Comparison of ENCODE assay signal across 14 cellular contexts in genomic region chr14:49464885-49465284, GRCh38.
A peak's percentile ranks its signal among the peaks of the same experiment; 100 is the strongest.
DNase-seq lines count a peak whose midpoint lies in the region; ATAC-seq and TF ChIP-seq lines count a peak whose summit lies in the region.
"Had no signal": no experiment of that assay in that cellular context is flagged by ENCODE, and none has a peak within 500 bp of the region (broad histone marks: within the 10 kb centered on the region; RNA-seq: fewer than 3 reads in every experiment).

No MANE protein-coding gene starts in this region.

- H3K4me3 Mint-ChIP-seq in MCF 10A (ENCODE audit: unreplicated experiment) = no peak overlapping the region
- H3K4me3 Mint-ChIP-seq: activated CD4-positive, alpha-beta memory T cell treated with anti-CD3 and anti-CD28 coated beads, Interleukin-2, amount 10 ng/mL, durations not matched to agents 7 days and 5 days; activated naive CD8-positive, alpha-beta T cell treated with anti-CD3 and anti-CD28 coated beads for 36 hours had no signal

- H3K4me3 ChIP-seq in breast epithelium = no peak overlapping the region
- no peak overlapping the region for H3K4me3 ChIP-seq in OCI-LY7 (ENCODE audit: low read depth, low read length, poor library complexity, severe bottlenecking)
- H3K4me3 ChIP-seq: testis had no signal

- no peaks in the 10 kb centered on the region for H3K9me3 ChIP-seq in breast epithelium
- H3K9me3 ChIP-seq in OCI-LY7 (ENCODE audit: low read length) = no peaks in the 10 kb centered on the region
- H3K9me3 ChIP-seq: testis had no signal

- intact Hi-C loops in MCF 10A (cut with micrococcal nuclease) (loop anchor here (5.0 kb wide), 2 partner anchors 157 to 372 kb away; partner anchors contain the start of genes MGAT2 and RPL36AL), breast epithelium (cut with DNase I; ENCODE audit: low total_unique reads) (no loop called here), OCI-LY7 (cut with micrococcal nuclease; ENCODE audit: unreplicated experiment) (loop anchor here (5.0 to 10.0 kb wide), 2 partner anchors 300 to 367 kb away; partner anchors contain the start of gene KLHDC2)

- no TSS peak for BruUV-seq in MCF 10A (replicated peaks; lab: Mats Ljungman, UMichigan)
- BruUV-seq in OCI-LY7 (replicated peaks; lab: Mats Ljungman, UMichigan) = no TSS peak

- no peak for TF ChIP-seq CTCF in MCF 10A (IDR thresholded peaks at IDR 0.05; ENCODE audit: unreplicated experiment)
- no peak for TF ChIP-seq CTCF in breast epithelium (IDR thresholded peaks at IDR 0.05)
- TF ChIP-seq CTCF in OCI-LY7 (conservative IDR thresholded peaks at IDR 0.05; ENCODE audit: low read length) = peak; percentile 38; the same call in 1 of the 2 replicates

- no peak overlapping the region for H2AFZ ChIP-seq in OCI-LY7 (ENCODE audit: low read length)

- H3K27me3 ChIP-seq in breast epithelium = no peaks in the 10 kb centered on the region
- H3K27me3 ChIP-seq: testis had no signal

- no peaks in the 10 kb centered on the region for H3K9me2 ChIP-seq in OCI-LY7 (ENCODE audit: insufficient read depth, low read length)

- H3K79me2 ChIP-seq in OCI-LY7 (ENCODE audit: insufficient read depth, low read depth, low read length) = no peaks in the 10 kb centered on the region

- H3K4me2 ChIP-seq in OCI-LY7 (ENCODE audit: low read length) = no peak overlapping the region

- TF ChIP-seq POLR2A in breast epithelium (IDR thresholded peaks at IDR 0.05) (no peak), erythroblast (IDR thresholded peaks at IDR 0.05; ENCODE audit: low read length) (no peak)

- H4K20me1 ChIP-seq in OCI-LY7 (ENCODE audit: insufficient read depth, low read length) = no peaks in the 10 kb centered on the region

- ATAC-seq in GM21390 (IDR thresholded peaks at IDR 0.05; ENCODE audit: unreplicated experiment) (no peak), GM18502 (IDR thresholded peaks at IDR 0.05; ENCODE audit: poor library complexity, unreplicated experiment) (no peak)

- H3K4me1 ChIP-seq in breast epithelium (no peaks in the 10 kb centered on the region), OCI-LY7 (ENCODE audit: insufficient read depth, low read length, poor library complexity, severe bottlenecking) (no peaks in the 10 kb centered on the region)
- H3K4me1 ChIP-seq: testis had no signal

- H3K27ac ChIP-seq in breast epithelium (no peak overlapping the region), OCI-LY7 (ENCODE audit: low read depth, low read length, poor library complexity, severe bottlenecking) (no peak overlapping the region)
- H3K27ac ChIP-seq: testis had no signal

- CTCF ChIA-PET in MCF 10A (lab: Yijun Ruan, JAX) (interaction anchor here (8.3 kb wide), 1 partner anchor 33 kb away, joined by 97 read pairs; no protein-coding TSS in a partner anchor), OCI-LY7 (lab: Charles Lee; ENCODE audit: unreplicated experiment) (no interaction called here)

- no peak overlapping the region for H3K27ac Mint-ChIP-seq in MCF 10A (ENCODE audit: low read depth, unreplicated experiment)
- H3K27ac Mint-ChIP-seq: activated CD4-positive, alpha-beta memory T cell treated with anti-CD3 and anti-CD28 coated beads, Interleukin-2, amount 10 ng/mL, durations not matched to agents 7 days and 5 days; activated naive CD8-positive, alpha-beta T cell treated with anti-CD3 and anti-CD28 coated beads for 36 hours had no signal

- no peaks in the 10 kb centered on the region for H3K9me3 Mint-ChIP-seq in MCF 10A (ENCODE audit: unreplicated experiment)
- H3K9me3 Mint-ChIP-seq: activated CD4-positive, alpha-beta memory T cell treated with anti-CD3 and anti-CD28 coated beads, Interleukin-2, amount 10 ng/mL, durations not matched to agents 7 days and 5 days; activated naive CD8-positive, alpha-beta T cell treated with anti-CD3 and anti-CD28 coated beads for 36 hours had no signal

- H3K36me3 Mint-ChIP-seq in MCF 10A (ENCODE audit: insufficient read depth, unreplicated experiment) = no peaks in the 10 kb centered on the region
- H3K36me3 Mint-ChIP-seq: activated naive CD8-positive, alpha-beta T cell treated with anti-CD3 and anti-CD28 coated beads for 36 hours had no signal

- POLR2A ChIA-PET in MCF 10A (lab: Yijun Ruan, JAX) (no interaction called here), OCI-LY7 (lab: Charles Lee) (no interaction called here)

- DNase-seq in MCF 10A (ENCODE audit: unreplicated experiment) = peak; percentile 14
- DNase-seq in breast epithelium (ENCODE audit: low spot score in 2 of 2) = no peak
- peak; percentile 3 for DNase-seq in OCI-LY7 (ENCODE audit: low spot score)
- DNase-seq in erythroblast (lab: John Stamatoyannopoulos, UW) = peak; percentile 5 to 19
- DNase-seq in activated CD4-positive, alpha-beta T cell treated with anti-CD3 and anti-CD28 coated beads, Interleukin-2, amount 50 U/mL, for 4 hours = no peak
- no peak for DNase-seq in NCI-H510A treated with DMSO at 0.1 percent for 48 hours (lab: John Stamatoyannopoulos, UW)
- DNase-seq: activated CD4-positive, alpha-beta memory T cell treated with anti-CD3 and anti-CD28 coated beads, Interleukin-2, amount 10 ng/mL, durations not matched to agents 7 days and 5 days; activated naive CD8-positive, alpha-beta T cell treated with anti-CD3 and anti-CD28 coated beads for 36 hours; MM.1S; NCI-H774; retina; testis had no signal

- no peaks in the 10 kb centered on the region for H3K36me3 ChIP-seq in breast epithelium
- H3K36me3 ChIP-seq in OCI-LY7 (ENCODE audit: insufficient read depth, low read length) = no peaks in the 10 kb centered on the region

- no peaks in the 10 kb centered on the region for H3K4me1 Mint-ChIP-seq in MCF 10A (ENCODE audit: insufficient read depth, unreplicated experiment)
- H3K4me1 Mint-ChIP-seq: activated CD4-positive, alpha-beta memory T cell treated with anti-CD3 and anti-CD28 coated beads, Interleukin-2, amount 10 ng/mL, durations not matched to agents 7 days and 5 days; activated naive CD8-positive, alpha-beta T cell treated with anti-CD3 and anti-CD28 coated beads for 36 hours had no signal

- H3K27me3 Mint-ChIP-seq in MCF 10A (ENCODE audit: insufficient read depth, unreplicated experiment) = peaks cover 11% of the 10 kb centered on the region
- H3K27me3 Mint-ChIP-seq: activated CD4-positive, alpha-beta memory T cell treated with anti-CD3 and anti-CD28 coated beads, Interleukin-2, amount 10 ng/mL, durations not matched to agents 7 days and 5 days had no signal

Comparison
In these comparisons a context has a peak if more than half of its experiments do, and no peak if none do; other contexts are left out.
1. DNase-seq: peak in MCF 10A (single experiment), OCI-LY7 (single experiment) and erythroblast (2 of 2); none in breast epithelium (0 of 2), activated CD4-positive, alpha-beta T cell treated with anti-CD3 and anti-CD28 coated beads, Interleukin-2, amount 50 U/mL, for 4 hours (0 of 2) and NCI-H510A treated with DMSO at 0.1 percent for 48 hours (single experiment).